ENCODE assay signal across 14 cellular contexts in the genomic region with DNA sequence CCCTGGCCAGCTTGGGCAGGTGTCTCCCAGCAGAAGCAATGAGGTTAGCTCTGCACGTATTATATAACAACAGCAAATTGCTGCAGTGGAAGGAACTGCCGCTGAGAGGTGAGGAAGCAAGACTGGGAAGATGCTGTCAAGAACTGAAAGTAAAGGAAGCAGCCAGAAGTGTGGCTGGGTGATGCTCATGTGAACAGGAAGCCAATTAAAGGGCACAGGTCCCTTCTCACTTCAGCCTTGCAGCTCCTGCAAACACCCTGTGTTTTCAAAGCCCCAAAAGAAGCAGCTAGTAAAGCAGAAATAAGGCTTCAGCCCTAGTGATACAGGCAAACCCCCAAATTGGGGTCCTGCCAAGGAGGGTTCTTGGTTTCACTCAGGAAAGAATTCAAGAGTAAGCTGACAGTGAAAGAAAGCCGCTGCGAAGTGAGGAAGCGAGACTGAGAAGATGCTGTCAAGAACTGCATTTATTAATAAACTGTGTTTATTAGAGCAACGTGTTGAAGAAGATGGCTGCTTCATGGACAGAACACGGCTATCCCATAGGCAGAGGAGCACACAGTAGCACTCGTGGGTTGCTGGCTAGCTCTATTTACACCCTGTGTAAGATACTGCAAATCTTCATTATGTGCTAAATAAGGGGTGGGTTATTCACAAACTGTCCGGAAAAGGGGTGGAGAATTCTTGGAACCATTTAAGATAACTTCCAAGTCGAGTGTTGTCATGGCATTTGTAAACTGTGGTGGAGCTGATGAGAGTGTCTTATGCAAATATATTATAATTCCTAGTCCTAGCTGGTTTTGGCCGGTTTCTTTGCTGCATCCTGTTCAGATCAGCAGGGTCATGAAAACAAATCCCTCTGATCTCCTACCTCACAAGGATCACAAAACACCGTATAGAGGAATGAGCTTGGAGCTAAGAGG.
"Had no signal": no experiment of that assay in that cellular context is flagged by ENCODE, and none has a peak within 500 bp of the region (broad histone marks: within the 10 kb centered on the region; RNA-seq: fewer than 3 reads in every experiment).

No MANE protein-coding gene starts in this region.

- H2AFZ ChIP-seq: parathyroid adenoma had no signal

- H3K9me3 ChIP-seq: neutrophil, tibial nerve, vagina had no signal

- H3K27me3 ChIP-seq: tibial nerve, vagina had no signal

- DNase-seq: activated CD4-positive, CD25-positive, alpha-beta regulatory T cell treated with anti-CD3 and anti-CD28 coated beads, Interleukin-2, amount 50 U/mL, for 72 hours; activated naive CD4-positive, alpha-beta T cell treated with anti-CD3 and anti-CD28 coated beads for 36 hours; activated naive CD8-positive, alpha-beta T cell treated with anti-CD3 and anti-CD28 coated beads, Interleukin-2, amount 50 U/mL, for 24 hours; aorta; left colon; mammary epithelial cell; natural killer cell; retina; T1000 had no signal

- ATAC-seq: activated naive CD8-positive, alpha-beta T cell treated with anti-CD3 and anti-CD28 coated beads, Interleukin-2, amount 50 U/mL, for 24 hours; left colon; natural killer cell; stimulated activated memory B cell treated with anti-CD40 and anti-IgM and Interleukin-4, amounts not matched to agents 10 μg/mL and 1 μg/mL and 100 μg/mL, for 72 hours had no signal

- H3K36me3 ChIP-seq: neutrophil, tibial nerve, vagina had no signal

- H3K4me1 ChIP-seq: parathyroid adenoma, tibial nerve, vagina had no signal

- H3K27ac ChIP-seq: neutrophil, parathyroid adenoma, tibial nerve, vagina had no signal

- H3K9ac ChIP-seq: parathyroid adenoma had no signal

- H3K4me3 ChIP-seq: tibial nerve, vagina had no signal

- H3K79me2 ChIP-seq: parathyroid adenoma had no signal
